1 cellular context compared by ENCODE assay signal in genomic region chr3:25428003-25428861, GRCh38.
TF ChIP-seq lines count a peak whose summit lies in the region.

Gene RARB (plus strand): TSS chr3:25428263. CDS start chr3:25428732, 469 bp downstream.

TF ChIP-seq in HepG2, 621 proteins besides CTCF, POLR2A, EP300 and RAD21 (continued from another document and continues in another):
- no peak for TF ChIP-seq ZSCAN5A (CRISPR knock-in tag; IDR thresholded peaks at IDR 0.05; ENCODE audit: borderline replicate concordance)
- TF ChIP-seq SKI (IDR thresholded peaks at IDR 0.05; ENCODE audit: partially characterized antibody): peak; percentile 47
- TF ChIP-seq ZNF503 (CRISPR knock-in tag; IDR thresholded peaks at IDR 0.05): no peak
- no peak for TF ChIP-seq ZFP36 (IDR thresholded peaks at IDR 0.05; ENCODE audit: borderline replicate concordance, low read depth, low read length, partially characterized antibody)
- TF ChIP-seq RFXANK (CRISPR knock-in tag; IDR thresholded peaks at IDR 0.05): no peak
- no peak for TF ChIP-seq FOXC1 (CRISPR knock-in tag; IDR thresholded peaks at IDR 0.05; ENCODE audit: borderline replicate concordance)
- TF ChIP-seq RFXAP (CRISPR knock-in tag; IDR thresholded peaks at IDR 0.05; ENCODE audit: borderline replicate concordance): no peak
- peak; percentile 46 for TF ChIP-seq POLR2G (IDR thresholded peaks at IDR 0.05; ENCODE audit: low read depth, low read length)
- TF ChIP-seq SMYD3 (CRISPR knock-in tag; IDR thresholded peaks at IDR 0.05): no peak
- no peak for TF ChIP-seq IRF9 (CRISPR knock-in tag; IDR thresholded peaks at IDR 0.05; ENCODE audit: borderline replicate concordance)
- no peak for TF ChIP-seq KDM1A (CRISPR knock-in tag; IDR thresholded peaks at IDR 0.05)
- TF ChIP-seq ZNF264 (CRISPR knock-in tag; IDR thresholded peaks at IDR 0.05): no peak
- peak; percentile 80 for TF ChIP-seq ZNF143 (CRISPR knock-in tag; IDR thresholded peaks at IDR 0.05)
- peak; percentile 44; the same call in 1 of the 2 replicates for TF ChIP-seq NR2C2 (CRISPR knock-in tag; IDR thresholded peaks at IDR 0.05; ENCODE audit: borderline replicate concordance)
- no peak for TF ChIP-seq ATF6 (CRISPR knock-in tag; conservative IDR thresholded peaks at IDR 0.05)
- no peak for TF ChIP-seq TBX2 (CRISPR knock-in tag; IDR thresholded peaks at IDR 0.05; ENCODE audit: borderline replicate concordance)
- no peak for TF ChIP-seq ZNF382 (CRISPR knock-in tag; IDR thresholded peaks at IDR 0.05; ENCODE audit: borderline replicate concordance)
- no peak for TF ChIP-seq GATAD1 (CRISPR knock-in tag; IDR thresholded peaks at IDR 0.05)
- no peak for TF ChIP-seq NPAS2 (CRISPR knock-in tag; IDR thresholded peaks at IDR 0.05; ENCODE audit: borderline replicate concordance)
- TF ChIP-seq NFIB (CRISPR knock-in tag; IDR thresholded peaks at IDR 0.05; ENCODE audit: borderline replicate concordance): no peak
- TF ChIP-seq KLF15 (CRISPR knock-in tag; IDR thresholded peaks at IDR 0.05; ENCODE audit: borderline replicate concordance): no peak
- no peak for TF ChIP-seq ZNF124 (CRISPR knock-in tag; IDR thresholded peaks at IDR 0.05)
- no peak for TF ChIP-seq KDM5B (CRISPR knock-in tag; IDR thresholded peaks at IDR 0.05; ENCODE audit: borderline replicate concordance)
- TF ChIP-seq ZNF580 (CRISPR knock-in tag; IDR thresholded peaks at IDR 0.05; ENCODE audit: borderline replicate concordance, low read depth): no peak
- TF ChIP-seq SALL1 (CRISPR knock-in tag; IDR thresholded peaks at IDR 0.05): 0 out of 2 replicates have a peak, but pooled peaks have one; percentile 9
- no peak for TF ChIP-seq ZNF34 (CRISPR knock-in tag; IDR thresholded peaks at IDR 0.05; ENCODE audit: borderline replicate concordance)
- no peak for TF ChIP-seq ZNF292 (CRISPR knock-in tag; IDR thresholded peaks at IDR 0.05; ENCODE audit: borderline replicate concordance, low read depth)
- no peak for TF ChIP-seq ZSCAN22 (CRISPR knock-in tag; IDR thresholded peaks at IDR 0.05)
- TF ChIP-seq RARA (CRISPR knock-in tag; IDR thresholded peaks at IDR 0.05): peak; percentile 99
- no peak for TF ChIP-seq NR3C1 (CRISPR knock-in tag; IDR thresholded peaks at IDR 0.05)
- TF ChIP-seq BCL3 (CRISPR knock-in tag; IDR thresholded peaks at IDR 0.05): no peak
- TF ChIP-seq ZNF496 (CRISPR knock-in tag; IDR thresholded peaks at IDR 0.05; ENCODE audit: insufficient replicate concordance): no peak
- no peak for TF ChIP-seq CREB1 (IDR thresholded peaks at IDR 0.05)
- peak; percentile 67 for TF ChIP-seq CREB1 (CRISPR knock-in tag; IDR thresholded peaks at IDR 0.05)
- peak; percentile 45; the same call in 1 of the 2 replicates for TF ChIP-seq DRAP1 (CRISPR knock-in tag; IDR thresholded peaks at IDR 0.05)
- TF ChIP-seq MIER3 (CRISPR knock-in tag; IDR thresholded peaks at IDR 0.05; ENCODE audit: borderline replicate concordance): no peak
- TF ChIP-seq ETV5 (CRISPR knock-in tag; IDR thresholded peaks at IDR 0.05; ENCODE audit: borderline replicate concordance): no peak
- TF ChIP-seq TERF1 (CRISPR knock-in tag; IDR thresholded peaks at IDR 0.05): no peak
- TF ChIP-seq PRDM4 (CRISPR knock-in tag; IDR thresholded peaks at IDR 0.05; ENCODE audit: borderline replicate concordance): no peak
- no peak for TF ChIP-seq ARNT (IDR thresholded peaks at IDR 0.05)
- TF ChIP-seq CCDC6 (CRISPR knock-in tag; IDR thresholded peaks at IDR 0.05): no peak
- no peak for TF ChIP-seq AHDC1 (CRISPR knock-in tag; IDR thresholded peaks at IDR 0.05; ENCODE audit: borderline replicate concordance)
- TF ChIP-seq ZNF557 (CRISPR knock-in tag; IDR thresholded peaks at IDR 0.05): no peak
- TF ChIP-seq HES4 (CRISPR knock-in tag; IDR thresholded peaks at IDR 0.05; ENCODE audit: borderline replicate concordance): no peak
- TF ChIP-seq RXRA (CRISPR knock-in tag; IDR thresholded peaks at IDR 0.05): peak; percentile 95
